Comparison of ENCODE assay signal across 8 cellular contexts in genomic region chr1:62437273-62437945, GRCh38. TPM values are rescaled to one million over a fixed set of nuclear protein-coding genes. Genes with fewer than 3 reads are reported as not detected.
DNase-seq lines count a peak whose midpoint lies in the region; ATAC-seq, FAIRE-seq and TF ChIP-seq lines count a peak whose summit lies in the region.

No MANE protein-coding gene starts in this region.

- H3K36me3 ChIP-seq in NT2/D1 (ENCODE audit: insufficient read depth, insufficient read length, low read length) (peaks cover 21% of the 10 kb centered on the region), heart right ventricle (peaks cover 0 to 22% (median 0%) of the 10 kb centered on the region in 9 donors)

- intact Hi-C loops in heart right ventricle (cut with DNase I), result loop anchor here in 1 of 10 donors (5.0 kb wide), 1 partner anchor 345 kb away; the partner anchor contains the start of gene ATG4C

- ATAC-seq in activated naive CD4-positive, alpha-beta T cell treated with anti-CD3 and anti-CD28 coated beads, Interleukin-2, amount 50 U/mL, for 72 hours, result no peak
- peak in 4 of 8 donors; percentile 2 to 27 (median 2) for ATAC-seq in heart right ventricle

- H3K9me3 Mint-ChIP-seq in activated naive CD4-positive, alpha-beta T cell treated with anti-CD3 and anti-CD28 coated beads, Interleukin-2, amount 50 U/mL, for 72 hours, result peaks cover 4% of the 10 kb centered on the region in 2 donors
- H3K9me3 Mint-ChIP-seq in progenitor cell of endocrine pancreas (ENCODE audit: low read depth), result peaks cover 3% of the 10 kb centered on the region

- peak overlapping the region; percentile 89 to 99 (median 98) for H3K27ac ChIP-seq in heart right ventricle

- H3K4me3 Mint-ChIP-seq in progenitor cell of endocrine pancreas (ENCODE audit: low read depth), result peak overlapping the region; percentile 84

- H3K27me3 ChIP-seq in NT2/D1 (ENCODE audit: insufficient read depth, insufficient read length), result no peaks in the 10 kb centered on the region
- no peaks in the 10 kb centered on the region for H3K27me3 ChIP-seq in heart right ventricle

- no peak for FAIRE-seq in GM19239 (lab: Jason Lieb, UNC)

- H3K4me3 ChIP-seq in NT2/D1 (ENCODE audit: insufficient read length, low read depth), result peak overlapping the region; percentile 93
- peak overlapping the region; percentile 71 to 96 (median 86) for H3K4me3 ChIP-seq in heart right ventricle

- H3K4me1 ChIP-seq in NT2/D1 (ENCODE audit: insufficient read depth, insufficient read length), result no peaks in the 10 kb centered on the region
- peaks cover 4 to 42% (median 28%) of the 10 kb centered on the region in 9 donors for H3K4me1 ChIP-seq in heart right ventricle

- DNase-seq in stimulated activated CD4-positive, alpha-beta T cell treated with anti-CD3 and anti-CD28 coated beads, Interleukin-12 subunit alpha, Interleukin-12 subunit beta, amount 100 ng/mL, for 24 hours (ENCODE audit: low read depth in 2 of 2), result peak; percentile 15 to 28
- DNase-seq in stimulated activated CD4-positive, alpha-beta T cell treated with anti-CD3 and anti-CD28 coated beads, Interleukin-15, amount 100 ng/mL, for 24 hours, result no peak
- DNase-seq in NT2/D1 (ENCODE audit: low read depth, low spot score), result peak; percentile 15
- DNase-seq in activated naive CD4-positive, alpha-beta T cell treated with anti-CD3 and anti-CD28 coated beads, Interleukin-2, amount 50 U/mL, for 72 hours (ENCODE audit: low spot score in 2 of 2), result peak in 1 of 2 donors; percentile 74
- DNase-seq in heart right ventricle, result no peak
- DNase-seq in progenitor cell of endocrine pancreas (ENCODE audit: low spot score, unreplicated experiment), result no peak
- no peak for DNase-seq in GM19239 (ENCODE audit: insufficient read length, low spot score)
- DNase-seq in NCI-H1436 (lab: John Stamatoyannopoulos, UW), result no peak

- peak overlapping the region; percentile 96 for H3K9ac ChIP-seq in NT2/D1 (ENCODE audit: insufficient read length, low read depth)

- WGBS in heart right ventricle, 2 donors, result 0 to 1% methylated on average over 57 to 68 of the region's 68 CpGs

- TF ChIP-seq CTCF in heart right ventricle (IDR thresholded peaks at IDR 0.05), result peak in 1 of 9 donors; percentile 5
- no peak for TF ChIP-seq CTCF in progenitor cell of endocrine pancreas (IDR thresholded peaks at IDR 0.05; ENCODE audit: unreplicated experiment)

- H3K9me3 ChIP-seq in NT2/D1 (ENCODE audit: insufficient read depth, low read length) (no peaks in the 10 kb centered on the region), heart right ventricle (no peaks in the 10 kb centered on the region)

- H3K36me3 Mint-ChIP-seq in activated naive CD4-positive, alpha-beta T cell treated with anti-CD3 and anti-CD28 coated beads, Interleukin-2, amount 50 U/mL, for 72 hours, result peaks cover 33 to 48% of the 10 kb centered on the region in 2 donors
- H3K36me3 Mint-ChIP-seq in progenitor cell of endocrine pancreas (ENCODE audit: insufficient read depth), result peaks cover 6% of the 10 kb centered on the region

- H3K4me1 Mint-ChIP-seq in progenitor cell of endocrine pancreas (ENCODE audit: low read depth), result peaks cover 20% of the 10 kb centered on the region

- no peaks in the 10 kb centered on the region for H3K27me3 Mint-ChIP-seq in progenitor cell of endocrine pancreas

- peak overlapping the region; percentile 90 to 99 for H3K27ac Mint-ChIP-seq in activated naive CD4-positive, alpha-beta T cell treated with anti-CD3 and anti-CD28 coated beads, Interleukin-2, amount 50 U/mL, for 72 hours
- H3K27ac Mint-ChIP-seq in progenitor cell of endocrine pancreas, result peak overlapping the region; percentile 100

RNA-seq across cellular contexts. Expression of gene USP1, which starts 0.6 kb away (rescaled TPM):
- 10 to 100 TPM; 59.7 to 71.0 TPM for total RNA-seq in activated naive CD4-positive, alpha-beta T cell treated with anti-CD3 and anti-CD28 coated beads, Interleukin-2, amount 50 U/mL, for 72 hours
- total RNA-seq in heart right ventricle (10 to 100 TPM; 11.0 to 16.4 (median 14.3) TPM), progenitor cell of endocrine pancreas (32.2 and 34.2 TPM in 2 replicates)
- 1 to 10 TPM; 5.6 to 8.7 TPM for polyA plus RNA-seq in heart right ventricle

Comparison
In these comparisons a context has a peak if more than half of its experiments do, and no peak if none do; other contexts are left out.
1. DNase-seq: peak in stimulated activated CD4-positive, alpha-beta T cell treated with anti-CD3 and anti-CD28 coated beads, Interleukin-12 subunit alpha, Interleukin-12 subunit beta, amount 100 ng/mL, for 24 hours (2 of 2) and NT2/D1 (single experiment); none in stimulated activated CD4-positive, alpha-beta T cell treated with anti-CD3 and anti-CD28 coated beads, Interleukin-15, amount 100 ng/mL, for 24 hours (single experiment), heart right ventricle (0 of 2), progenitor cell of endocrine pancreas (single experiment), GM19239 (single experiment) and NCI-H1436 (single experiment).